In genomic region chr15:26936502-26936901, GRCh38 we compare ENCODE assay signal across 3 cellular contexts. TPM values are rescaled to one million over a fixed set of nuclear protein-coding genes. Genes with fewer than 3 reads are reported as not detected.
"Had no signal": no experiment of that assay in that cellular context is flagged by ENCODE, and none has a peak within 500 bp of the region (broad histone marks: within the 10 kb centered on the region; RNA-seq: fewer than 3 reads in every experiment).

No MANE protein-coding gene starts in this region.

- DNase-seq: GDM1, GF-D8 had no signal

RNA-seq across cellular contexts. Expression of gene GABRG3, which starts 34.5 kb away (rescaled TPM):
- total RNA-seq: GM12878 had no signal
